In the genomic region with DNA sequence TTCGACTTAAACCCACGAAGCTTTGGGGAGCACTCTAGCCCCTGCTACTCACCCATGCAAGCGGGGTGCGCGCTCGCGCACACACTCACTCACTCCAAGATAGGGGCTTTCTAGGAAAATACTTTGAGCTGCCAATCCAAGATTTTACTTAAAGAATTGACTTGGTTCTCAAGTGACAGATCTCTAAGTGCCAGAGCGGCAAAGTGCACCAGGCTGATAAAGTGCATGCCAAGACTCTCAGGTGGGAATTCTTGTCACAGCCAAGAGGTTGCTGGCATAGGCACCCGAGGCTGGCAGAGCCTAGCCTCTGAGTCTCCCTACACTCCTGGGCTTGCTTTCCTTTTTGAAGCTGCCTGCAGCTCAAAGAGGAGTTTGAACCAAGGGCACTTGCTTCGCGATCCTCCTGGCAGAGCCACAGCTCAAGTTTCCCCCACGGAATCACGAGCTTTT, we compare ENCODE assay signal across 8 cellular contexts. TPM values are rescaled to one million over a fixed set of nuclear protein-coding genes. Genes with fewer than 3 reads are reported as not detected.
DNase-seq lines count a peak whose midpoint lies in the region; ATAC-seq and TF ChIP-seq lines count a peak whose summit lies in the region.

No MANE protein-coding gene starts in this region.

- peak overlapping the region; percentile 90 for H3K4me2 ChIP-seq in smooth muscle cell

- H3K27me3 ChIP-seq in right atrium auricular region (no peaks in the 10 kb centered on the region), smooth muscle cell (ENCODE audit: low read depth) (no peaks in the 10 kb centered on the region)

- H3K27ac ChIP-seq in right atrium auricular region (peak overlapping the region; percentile 85 to 88), smooth muscle cell (ENCODE audit: low read depth) (peak overlapping the region; percentile 82)

- peaks cover 22% of the 10 kb centered on the region for H4K20me1 ChIP-seq in smooth muscle cell (ENCODE audit: low read depth)

- peaks cover 5% of the 10 kb centered on the region for H3K79me2 ChIP-seq in smooth muscle cell (ENCODE audit: low read depth)

- peaks cover 9% of the 10 kb centered on the region for H3F3A ChIP-seq in smooth muscle cell (ENCODE audit: low read depth)

- intact Hi-C loops in activated CD4-positive, alpha-beta memory T cell treated with anti-CD3 and anti-CD28 coated beads for 36 hours (cut with micrococcal nuclease), result loop anchor here (10.0 kb wide), 1 partner anchor 1618 kb away; the partner anchor contains the start of genes RPL27A and TRIM66

- H3K4me1 ChIP-seq in right atrium auricular region (peaks cover 0 to 38% of the 10 kb centered on the region in 2 donors), smooth muscle cell (ENCODE audit: low read depth) (peaks cover 29% of the 10 kb centered on the region)

- H3K9me3 ChIP-seq in right atrium auricular region (no peaks in the 10 kb centered on the region), smooth muscle cell (replicated peaks; ENCODE audit: low read depth) (no peaks in the 10 kb centered on the region)

- CTCF ChIA-PET in activated CD4-positive, alpha-beta memory T cell treated with anti-CD3 and anti-CD28 coated beads for 36 hours (lab: Charles Lee), result interaction anchor here (1.1 to 1.6 kb wide), 5 partner anchors 19 to 689 kb away, joined by 3 to 10 read pairs (median 5); no protein-coding TSS in a partner anchor

- H3K4me1 Mint-ChIP-seq in activated CD4-positive, alpha-beta memory T cell treated with anti-CD3 and anti-CD28 coated beads for 36 hours (ENCODE audit: low read depth), result peaks cover 39% of the 10 kb centered on the region

- H3K4me3 ChIP-seq in right atrium auricular region, result peak overlapping the region; percentile 66
- peak overlapping the region; percentile 65 for H3K4me3 ChIP-seq in smooth muscle cell

- H3K36me3 ChIP-seq in right atrium auricular region, result peaks cover 10% of the 10 kb centered on the region
- H3K36me3 ChIP-seq in smooth muscle cell (ENCODE audit: low read depth), result no peaks in the 10 kb centered on the region

- no peak for ATAC-seq in GM19452 (IDR thresholded peaks at IDR 0.05; ENCODE audit: unreplicated experiment)

- peak overlapping the region; percentile 85 for H3K9ac ChIP-seq in smooth muscle cell (ENCODE audit: low read depth)

- peaks cover 2% of the 10 kb centered on the region for H3K36me3 Mint-ChIP-seq in activated CD4-positive, alpha-beta memory T cell treated with anti-CD3 and anti-CD28 coated beads for 36 hours

- peak overlapping the region; percentile 70 for H2AFZ ChIP-seq in smooth muscle cell (ENCODE audit: low read depth)

- peaks cover 49% of the 10 kb centered on the region for H3K27me3 Mint-ChIP-seq in activated CD4-positive, alpha-beta memory T cell treated with anti-CD3 and anti-CD28 coated beads for 36 hours

- TF ChIP-seq CTCF in right atrium auricular region (IDR thresholded peaks at IDR 0.05) (no peak), smooth muscle cell (IDR thresholded peaks at IDR 0.05; ENCODE audit: borderline replicate concordance, insufficient read depth, poor library complexity, severe bottlenecking) (no peak)

- peak overlapping the region; percentile 89 for H3K4me3 Mint-ChIP-seq in activated CD4-positive, alpha-beta memory T cell treated with anti-CD3 and anti-CD28 coated beads for 36 hours

- peak; percentile 30 for DNase-seq in NCI-H1105 treated with DMSO at 0.1 percent for 48 hours (lab: John Stamatoyannopoulos, UW)
- no peak for DNase-seq in NCI-H1105 (lab: John Stamatoyannopoulos, UW)
- no peak for DNase-seq in activated CD4-positive, alpha-beta memory T cell treated with anti-CD3 and anti-CD28 coated beads for 36 hours
- no peak for DNase-seq in right atrium auricular region (ENCODE audit: low spot score)
- no peak for DNase-seq in smooth muscle cell (lab: John Stamatoyannopoulos, UW; ENCODE audit: unreplicated experiment)
- no peak for DNase-seq in SKM-1 treated with dmso at 0.1 percent for 144 hours (lab: John Stamatoyannopoulos, UW; ENCODE audit: unreplicated experiment)
- DNase-seq in SHP77 (lab: John Stamatoyannopoulos, UW), result no peak

- POLR2A ChIA-PET in activated CD4-positive, alpha-beta memory T cell treated with anti-CD3 and anti-CD28 coated beads for 36 hours (lab: Charles Lee), result no interaction called here

- 12% methylated on average over 13 of the region's 13 CpGs for WGBS in smooth muscle cell (ENCODE audit: low lambda C conversion rate)

- no peak overlapping the region for H3K27ac Mint-ChIP-seq in activated CD4-positive, alpha-beta memory T cell treated with anti-CD3 and anti-CD28 coated beads for 36 hours

- no peaks in the 10 kb centered on the region for H3K9me3 Mint-ChIP-seq in activated CD4-positive, alpha-beta memory T cell treated with anti-CD3 and anti-CD28 coated beads for 36 hours

RNA-seq across cellular contexts. Expression of gene ADM, which starts 2.6 kb away (rescaled TPM):
- 1 to 10 TPM; 3.0 to 3.5 TPM for total RNA-seq in activated CD4-positive, alpha-beta memory T cell treated with anti-CD3 and anti-CD28 coated beads for 36 hours
- total RNA-seq in right atrium auricular region, result 100 to 1,000 TPM in 1 of 2 donors, 10 to 100 TPM in 1; 31.2 to 217 TPM
- 53.0 and 55.8 TPM in 2 replicates for total RNA-seq in smooth muscle cell
- 47.6 and 88.3 TPM in 2 replicates for polyA plus RNA-seq in smooth muscle cell

RNA-seq across cellular contexts. Expression of gene SBF2, which starts 8.3 kb away (rescaled TPM):
- 1 to 10 TPM; 7.0 to 7.1 TPM for total RNA-seq in activated CD4-positive, alpha-beta memory T cell treated with anti-CD3 and anti-CD28 coated beads for 36 hours
- total RNA-seq in right atrium auricular region (10 to 100 TPM; 22.8 to 23.9 TPM), smooth muscle cell (62.5 and 80.7 TPM in 2 replicates)
- polyA plus RNA-seq in smooth muscle cell, result 19.0 and 25.7 TPM in 2 replicates

Comparison
In these comparisons a context has a peak if more than half of its experiments do, and no peak if none do; other contexts are left out.
1. RNA of gene ADM, which starts 2.6 kb away (total RNA-seq): 31.2 to 217 TPM in right atrium auricular region and 53.0 to 55.8 TPM in smooth muscle cell; 3.0 to 3.5 TPM in activated CD4-positive, alpha-beta memory T cell treated with anti-CD3 and anti-CD28 coated beads for 36 hours; every median in the first group is over 4 times any median in the second.